1 cellular context compared by ENCODE assay signal in genomic region chr9:86353591-86354047, GRCh38.
TF ChIP-seq lines count a peak whose summit lies in the region.

No MANE protein-coding gene starts in this region.

TF ChIP-seq in K562, 482 proteins besides CTCF, POLR2A, EP300 and RAD21 (continued from another document):
- TF ChIP-seq, protein P1, sequence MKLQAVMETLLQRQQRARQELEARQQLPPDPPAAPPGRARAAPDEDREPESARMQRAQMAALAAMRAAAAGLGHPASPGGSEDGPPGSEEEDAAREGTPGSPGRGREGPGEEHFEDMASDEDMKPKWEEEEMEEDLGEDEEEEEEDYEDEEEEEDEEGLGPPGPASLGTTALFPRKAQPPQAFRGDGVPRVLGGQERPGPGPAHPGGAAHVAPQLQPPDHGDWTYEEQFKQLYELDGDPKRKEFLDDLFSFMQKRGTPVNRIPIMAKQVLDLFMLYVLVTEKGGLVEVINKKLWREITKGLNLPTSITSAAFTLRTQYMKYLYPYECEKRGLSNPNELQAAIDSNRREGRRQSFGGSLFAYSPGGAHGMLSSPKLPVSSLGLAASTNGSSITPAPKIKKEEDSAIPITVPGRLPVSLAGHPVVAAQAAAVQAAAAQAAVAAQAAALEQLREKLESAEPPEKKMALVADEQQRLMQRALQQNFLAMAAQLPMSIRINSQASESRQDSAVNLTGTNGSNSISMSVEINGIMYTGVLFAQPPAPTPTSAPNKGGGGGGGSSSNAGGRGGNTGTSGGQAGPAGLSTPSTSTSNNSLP (IDR thresholded peaks at IDR 0.05; ENCODE audit: borderline replicate concordance, low read depth, low read length) = no peak
- no peak for TF ChIP-seq GMEB1 (CRISPR knock-in tag; IDR thresholded peaks at IDR 0.05)
- TF ChIP-seq HDAC2 (IDR thresholded peaks at IDR 0.05) = 0 out of 2 replicates have a peak, but pooled peaks have one; percentile 27
